ENCODE assay signal across 17 cellular contexts in the genomic region with DNA sequence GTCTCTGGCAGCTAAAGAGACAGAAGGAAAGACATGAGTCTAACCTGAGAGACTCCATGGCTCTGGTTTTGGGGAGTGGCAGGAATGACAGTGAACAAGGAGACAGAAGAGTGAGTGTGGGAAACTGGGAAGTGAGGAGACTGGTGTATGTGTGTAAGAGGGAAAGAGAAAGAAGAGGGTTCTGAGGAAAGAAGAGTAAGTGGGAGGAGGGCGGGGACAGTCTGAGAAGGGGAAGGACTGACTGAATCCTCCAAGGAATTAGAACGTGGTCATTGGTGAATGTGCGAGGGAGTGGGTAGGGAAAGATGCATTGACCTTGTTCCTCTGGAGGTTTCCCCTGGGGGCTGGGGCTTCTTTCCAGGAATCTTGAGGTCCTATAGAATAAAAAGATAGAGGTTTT. TPM values are rescaled to one million over a fixed set of nuclear protein-coding genes. Genes with fewer than 3 reads are reported as not detected.
DNase-seq lines count a peak whose midpoint lies in the region; ATAC-seq and TF ChIP-seq lines count a peak whose summit lies in the region.
"Had no signal": no experiment of that assay in that cellular context is flagged by ENCODE, and none has a peak within 500 bp of the region (broad histone marks: within the 10 kb centered on the region; RNA-seq: fewer than 3 reads in every experiment).

No MANE protein-coding gene starts in this region.

- H4K20me1 ChIP-seq in osteoblast (ENCODE audit: insufficient read depth, low read length) = no peaks in the 10 kb centered on the region

- H3K4me2 ChIP-seq in osteoblast (ENCODE audit: insufficient read depth, low read length) = no peak overlapping the region
- H3K4me2 ChIP-seq: BLaER1 treated with 17β-estradiol and CSF1 and Interleukin-3, amounts not matched to agents 10 nM and 100 nM had no signal

- H3K36me3 Mint-ChIP-seq in activated CD4-positive, alpha-beta memory T cell treated with anti-CD3 and anti-CD28 coated beads, Interleukin-2, amount 10 ng/mL, durations not matched to agents 7 days and 5 days (ENCODE audit: low read depth) = peaks cover 91% of the 10 kb centered on the region
- peaks cover 38% of the 10 kb centered on the region for H3K36me3 Mint-ChIP-seq in activated CD4-positive, alpha-beta memory T cell treated with anti-CD3 and anti-CD28 coated beads for 36 hours
- H3K36me3 Mint-ChIP-seq in activated T-helper 1 cell treated with anti-CD3 and anti-CD28 coated beads, Interleukin-12 subunit alpha, Interleukin-12 subunit beta, Interleukin-2, Interleukin-4 antibody, amounts not matched to agents 30 ng/mL and 10 ng/mL and 1 ng/mL, durations not matched to agents 14 hours and 24 hours and 36 hours (ENCODE audit: low read depth) = peaks cover 57% of the 10 kb centered on the region

- no peak for TF ChIP-seq CTCF in osteoblast (IDR thresholded peaks at IDR 0.05; ENCODE audit: extremely low read depth, low read depth, low read length)

- no peaks in the 10 kb centered on the region for H3K9me3 Mint-ChIP-seq in activated CD4-positive, alpha-beta memory T cell treated with anti-CD3 and anti-CD28 coated beads, Interleukin-2, amount 10 ng/mL, durations not matched to agents 7 days and 5 days
- H3K9me3 Mint-ChIP-seq in activated CD4-positive, alpha-beta memory T cell treated with anti-CD3 and anti-CD28 coated beads for 36 hours = no peaks in the 10 kb centered on the region
- H3K9me3 Mint-ChIP-seq in activated T-helper 1 cell treated with anti-CD3 and anti-CD28 coated beads, Interleukin-12 subunit alpha, Interleukin-12 subunit beta, Interleukin-2, Interleukin-4 antibody, amounts not matched to agents 30 ng/mL and 10 ng/mL and 1 ng/mL, durations not matched to agents 14 hours and 24 hours and 36 hours = no peaks in the 10 kb centered on the region
- H3K9me3 Mint-ChIP-seq: CD4-positive, alpha-beta T cell had no signal

- intact Hi-C loops in activated CD4-positive, alpha-beta memory T cell treated with anti-CD3 and anti-CD28 coated beads for 36 hours (cut with micrococcal nuclease) = no loop called here
- intact Hi-C loops in activated T-helper 1 cell treated with anti-CD3 and anti-CD28 coated beads, Interleukin-12 subunit alpha, Interleukin-12 subunit beta, Interleukin-2, Interleukin-4 antibody, amounts not matched to agents 30 ng/mL and 10 ng/mL and 1 ng/mL, durations not matched to agents 14 hours and 24 hours and 36 hours (cut with micrococcal nuclease) = no loop called here

- H3K27ac ChIP-seq in osteoblast (ENCODE audit: low read depth, low read length) = no peak overlapping the region
- H3K27ac ChIP-seq: BLaER1 treated with 17β-estradiol and CSF1 and Interleukin-3, amounts not matched to agents 10 nM and 100 nM; GM23248 had no signal

- peaks cover 5% of the 10 kb centered on the region for H3K36me3 ChIP-seq in osteoblast (ENCODE audit: insufficient read depth, low read length)

- H3K27me3 Mint-ChIP-seq in activated CD4-positive, alpha-beta memory T cell treated with anti-CD3 and anti-CD28 coated beads, Interleukin-2, amount 10 ng/mL, durations not matched to agents 7 days and 5 days = no peaks in the 10 kb centered on the region
- no peaks in the 10 kb centered on the region for H3K27me3 Mint-ChIP-seq in activated CD4-positive, alpha-beta memory T cell treated with anti-CD3 and anti-CD28 coated beads for 36 hours
- no peaks in the 10 kb centered on the region for H3K27me3 Mint-ChIP-seq in activated T-helper 1 cell treated with anti-CD3 and anti-CD28 coated beads, Interleukin-12 subunit alpha, Interleukin-12 subunit beta, Interleukin-2, Interleukin-4 antibody, amounts not matched to agents 30 ng/mL and 10 ng/mL and 1 ng/mL, durations not matched to agents 14 hours and 24 hours and 36 hours (ENCODE audit: insufficient read depth)
- H3K27me3 Mint-ChIP-seq: CD4-positive, alpha-beta T cell had no signal

- ATAC-seq in GM19035 (IDR thresholded peaks at IDR 0.05; ENCODE audit: unreplicated experiment) = no peak
- ATAC-seq: HCT116 had no signal

- H3K4me1 ChIP-seq in osteoblast (ENCODE audit: insufficient read depth, low read length) = no peaks in the 10 kb centered on the region

- no peak overlapping the region for H3K4me3 ChIP-seq in osteoblast (ENCODE audit: insufficient read depth, low read length)
- H3K4me3 ChIP-seq: BLaER1 treated with 17β-estradiol and CSF1 and Interleukin-3, amounts not matched to agents 10 nM and 100 nM; GM23248 had no signal

- POLR2A ChIA-PET in activated CD4-positive, alpha-beta memory T cell treated with anti-CD3 and anti-CD28 coated beads, Interleukin-2, amount 10 ng/mL, durations not matched to agents 7 days and 5 days (lab: Charles Lee) = interaction anchor here (1.5 to 2.6 kb wide), 2 partner anchors 9 to 20 kb away, joined by 4 to 15 read pairs; no protein-coding TSS in a partner anchor
- POLR2A ChIA-PET in activated CD4-positive, alpha-beta memory T cell treated with anti-CD3 and anti-CD28 coated beads for 36 hours (lab: Charles Lee) = no interaction called here

- H3K79me2 ChIP-seq in osteoblast (ENCODE audit: insufficient read depth, low read length) = no peaks in the 10 kb centered on the region

- DNase-seq in activated CD4-positive, alpha-beta memory T cell treated with anti-CD3 and anti-CD28 coated beads, Interleukin-2, amount 10 ng/mL, durations not matched to agents 7 days and 5 days = no peak
- DNase-seq in activated CD4-positive, alpha-beta memory T cell treated with anti-CD3 and anti-CD28 coated beads for 36 hours = no peak
- DNase-seq in CD1c-positive myeloid dendritic cell (ENCODE audit: extremely low spot score) = peak; percentile 41
- DNase-seq in activated T-helper 1 cell treated with anti-CD3 and anti-CD28 coated beads, Interleukin-12 subunit alpha, Interleukin-12 subunit beta, Interleukin-2, Interleukin-4 antibody, amounts not matched to agents 30 ng/mL and 10 ng/mL and 1 ng/mL, durations not matched to agents 14 hours and 24 hours and 36 hours (ENCODE audit: low spot score) = no peak
- peak; percentile 70 for DNase-seq in osteoblast (ENCODE audit: insufficient read length, low spot score, missing footprints)
- DNase-seq in NCI-H1105 treated with DMSO at 0.1 percent for 48 hours (lab: John Stamatoyannopoulos, UW) = no peak
- DNase-seq: ACHN; Calu3; CD4-positive, alpha-beta T cell; DMS 273 treated with DMSO at 0.1 percent for 48 hours; GM23248; IMR-90 had no signal

- H2AFZ ChIP-seq in osteoblast (ENCODE audit: low read length) = no peak overlapping the region
- H2AFZ ChIP-seq: GM23248 had no signal

- H3K4me3 Mint-ChIP-seq in activated CD4-positive, alpha-beta memory T cell treated with anti-CD3 and anti-CD28 coated beads, Interleukin-2, amount 10 ng/mL, durations not matched to agents 7 days and 5 days = no peak overlapping the region
- H3K4me3 Mint-ChIP-seq in activated CD4-positive, alpha-beta memory T cell treated with anti-CD3 and anti-CD28 coated beads for 36 hours = no peak overlapping the region
- H3K4me3 Mint-ChIP-seq in activated T-helper 1 cell treated with anti-CD3 and anti-CD28 coated beads, Interleukin-12 subunit alpha, Interleukin-12 subunit beta, Interleukin-2, Interleukin-4 antibody, amounts not matched to agents 30 ng/mL and 10 ng/mL and 1 ng/mL, durations not matched to agents 14 hours and 24 hours and 36 hours = no peak overlapping the region
- H3K4me3 Mint-ChIP-seq: CD4-positive, alpha-beta T cell had no signal

- H3K27ac Mint-ChIP-seq in activated CD4-positive, alpha-beta memory T cell treated with anti-CD3 and anti-CD28 coated beads, Interleukin-2, amount 10 ng/mL, durations not matched to agents 7 days and 5 days = peak overlapping the region; percentile 53
- H3K27ac Mint-ChIP-seq in activated CD4-positive, alpha-beta memory T cell treated with anti-CD3 and anti-CD28 coated beads for 36 hours = no peak overlapping the region
- H3K27ac Mint-ChIP-seq in activated T-helper 1 cell treated with anti-CD3 and anti-CD28 coated beads, Interleukin-12 subunit alpha, Interleukin-12 subunit beta, Interleukin-2, Interleukin-4 antibody, amounts not matched to agents 30 ng/mL and 10 ng/mL and 1 ng/mL, durations not matched to agents 14 hours and 24 hours and 36 hours = peak overlapping the region; percentile 20
- H3K27ac Mint-ChIP-seq: CD4-positive, alpha-beta T cell had no signal

- H3K27me3 ChIP-seq in osteoblast (ENCODE audit: insufficient read depth, low read length) = peaks cover 1% of the 10 kb centered on the region

- no peaks in the 10 kb centered on the region for H3K9me3 ChIP-seq in osteoblast (ENCODE audit: low read depth, low read length)
- H3K9me3 ChIP-seq: BLaER1 treated with 17β-estradiol and CSF1 and Interleukin-3, amounts not matched to agents 10 nM and 100 nM had no signal

- H3K4me1 Mint-ChIP-seq in activated CD4-positive, alpha-beta memory T cell treated with anti-CD3 and anti-CD28 coated beads, Interleukin-2, amount 10 ng/mL, durations not matched to agents 7 days and 5 days = peaks cover 14% of the 10 kb centered on the region
- no peaks in the 10 kb centered on the region for H3K4me1 Mint-ChIP-seq in activated CD4-positive, alpha-beta memory T cell treated with anti-CD3 and anti-CD28 coated beads for 36 hours (ENCODE audit: low read depth)
- peaks cover 47% of the 10 kb centered on the region for H3K4me1 Mint-ChIP-seq in activated T-helper 1 cell treated with anti-CD3 and anti-CD28 coated beads, Interleukin-12 subunit alpha, Interleukin-12 subunit beta, Interleukin-2, Interleukin-4 antibody, amounts not matched to agents 30 ng/mL and 10 ng/mL and 1 ng/mL, durations not matched to agents 14 hours and 24 hours and 36 hours (ENCODE audit: low read depth)

- CTCF ChIA-PET in activated CD4-positive, alpha-beta memory T cell treated with anti-CD3 and anti-CD28 coated beads, Interleukin-2, amount 10 ng/mL, durations not matched to agents 7 days and 5 days (lab: Charles Lee) = interaction anchor here (0.9 to 1.3 kb wide), 2 partner anchors 17 to 29 kb away, joined by 3 read pairs; no protein-coding TSS in a partner anchor
- CTCF ChIA-PET in activated CD4-positive, alpha-beta memory T cell treated with anti-CD3 and anti-CD28 coated beads for 36 hours (lab: Charles Lee) = interaction anchor here (1.1 to 9.6 kb wide), 2 partner anchors 19 to 30 kb away, joined by 5 to 144 read pairs; partner anchors contain the start of gene SEC31B

RNA-seq across cellular contexts. Expression of gene WNT8B, which starts 26.6 kb away (rescaled TPM):
- under 1 TPM in 1 of 2 experiments, not detected in 1; 0.23 TPM for total RNA-seq in activated CD4-positive, alpha-beta memory T cell treated with anti-CD3 and anti-CD28 coated beads, Interleukin-2, amount 10 ng/mL, durations not matched to agents 7 days and 5 days
- under 1 TPM; 0.36 to 0.46 TPM for total RNA-seq in activated CD4-positive, alpha-beta memory T cell treated with anti-CD3 and anti-CD28 coated beads for 36 hours
- 0.10 and 0.24 TPM in 2 replicates for total RNA-seq in activated T-helper 1 cell treated with anti-CD3 and anti-CD28 coated beads, Interleukin-12 subunit alpha, Interleukin-12 subunit beta, Interleukin-2, Interleukin-4 antibody, amounts not matched to agents 30 ng/mL and 10 ng/mL and 1 ng/mL, durations not matched to agents 14 hours and 24 hours and 36 hours
- not detected in 2 replicates for total RNA-seq in osteoblast
- total RNA-seq: A172; Calu3; CD4-positive, alpha-beta T cell; Daoy; GM23248; IMR-90 had no signal

RNA-seq across cellular contexts. Expression of gene SEC31B, which starts 30.3 kb away (rescaled TPM):
- total RNA-seq in activated CD4-positive, alpha-beta memory T cell treated with anti-CD3 and anti-CD28 coated beads, Interleukin-2, amount 10 ng/mL, durations not matched to agents 7 days and 5 days = 100 to 1,000 TPM; 138 to 139 TPM
- total RNA-seq in activated CD4-positive, alpha-beta memory T cell treated with anti-CD3 and anti-CD28 coated beads for 36 hours = 10 to 100 TPM; 44.2 to 47.2 TPM
- total RNA-seq in activated T-helper 1 cell treated with anti-CD3 and anti-CD28 coated beads, Interleukin-12 subunit alpha, Interleukin-12 subunit beta, Interleukin-2, Interleukin-4 antibody, amounts not matched to agents 30 ng/mL and 10 ng/mL and 1 ng/mL, durations not matched to agents 14 hours and 24 hours and 36 hours = 42.3 and 50.5 TPM in 2 replicates
- total RNA-seq in osteoblast = 5.3 and 5.4 TPM in 2 replicates

RNA-seq across cellular contexts. Expression of gene NDUFB8, which starts 40.3 kb away (rescaled TPM):
- 100 to 1,000 TPM; 315 to 324 TPM for total RNA-seq in activated CD4-positive, alpha-beta memory T cell treated with anti-CD3 and anti-CD28 coated beads, Interleukin-2, amount 10 ng/mL, durations not matched to agents 7 days and 5 days
- 100 to 1,000 TPM; 390 to 404 TPM for total RNA-seq in activated CD4-positive, alpha-beta memory T cell treated with anti-CD3 and anti-CD28 coated beads for 36 hours
- total RNA-seq in activated T-helper 1 cell treated with anti-CD3 and anti-CD28 coated beads, Interleukin-12 subunit alpha, Interleukin-12 subunit beta, Interleukin-2, Interleukin-4 antibody, amounts not matched to agents 30 ng/mL and 10 ng/mL and 1 ng/mL, durations not matched to agents 14 hours and 24 hours and 36 hours = 292 and 304 TPM in 2 replicates
- total RNA-seq in osteoblast = 89.3 and 102 TPM in 2 replicates

RNA-seq across cellular contexts. Expression of gene HIF1AN, which starts 46.4 kb away (rescaled TPM):
- total RNA-seq in activated CD4-positive, alpha-beta memory T cell treated with anti-CD3 and anti-CD28 coated beads, Interleukin-2, amount 10 ng/mL, durations not matched to agents 7 days and 5 days = 10 to 100 TPM; 57.7 to 58.8 TPM
- total RNA-seq in activated CD4-positive, alpha-beta memory T cell treated with anti-CD3 and anti-CD28 coated beads for 36 hours = 10 to 100 TPM; 40.6 to 47.4 TPM
- 46.5 and 54.1 TPM in 2 replicates for total RNA-seq in activated T-helper 1 cell treated with anti-CD3 and anti-CD28 coated beads, Interleukin-12 subunit alpha, Interleukin-12 subunit beta, Interleukin-2, Interleukin-4 antibody, amounts not matched to agents 30 ng/mL and 10 ng/mL and 1 ng/mL, durations not matched to agents 14 hours and 24 hours and 36 hours
- 12.7 and 15.2 TPM in 2 replicates for total RNA-seq in osteoblast

Comparison
In these comparisons a context has a peak if more than half of its experiments do, and no peak if none do; other contexts are left out.
1. DNase-seq: peak in CD1c-positive myeloid dendritic cell (single experiment) and osteoblast (single experiment); none in activated CD4-positive, alpha-beta memory T cell treated with anti-CD3 and anti-CD28 coated beads, Interleukin-2, amount 10 ng/mL, durations not matched to agents 7 days and 5 days (single experiment), activated CD4-positive, alpha-beta memory T cell treated with anti-CD3 and anti-CD28 coated beads for 36 hours (single experiment), activated T-helper 1 cell treated with anti-CD3 and anti-CD28 coated beads, Interleukin-12 subunit alpha, Interleukin-12 subunit beta, Interleukin-2, Interleukin-4 antibody, amounts not matched to agents 30 ng/mL and 10 ng/mL and 1 ng/mL, durations not matched to agents 14 hours and 24 hours and 36 hours (single experiment) and NCI-H1105 treated with DMSO at 0.1 percent for 48 hours (single experiment).